1 cellular context compared by ENCODE assay signal in genomic region chr1:43414634-43415223, GRCh38.
TF ChIP-seq lines count a peak whose summit lies in the region.

No MANE protein-coding gene starts in this region.

TF ChIP-seq in GM12878, 131 proteins besides CTCF, POLR2A, EP300 and RAD21:
- peak; percentile 47; the same call in 1 of the 2 replicates for TF ChIP-seq SMC3 (IDR thresholded peaks at IDR 0.05; ENCODE audit: borderline replicate concordance, low read length)
- TF ChIP-seq POLR2AphosphoS5 (IDR thresholded peaks at IDR 0.05; ENCODE audit: low read length), result no peak
- 0 out of 2 replicates have a peak, but pooled peaks have one; percentile 39 for TF ChIP-seq MEF2A (IDR thresholded peaks at IDR 0.05; ENCODE audit: insufficient read depth, low read depth, low read length)
